Comparison of ENCODE assay signal across 2 cellular contexts in genomic region chr20:49615051-49615400, GRCh38. TPM values are rescaled to one million over a fixed set of nuclear protein-coding genes. Genes with fewer than 3 reads are reported as not detected.
"Had no signal": no experiment of that assay in that cellular context is flagged by ENCODE, and none has a peak within 500 bp of the region (broad histone marks: within the 10 kb centered on the region; RNA-seq: fewer than 3 reads in every experiment).

No MANE protein-coding gene starts in this region.

RNA-seq across cellular contexts. Expression of gene PTGIS, which starts 47.1 kb away (rescaled TPM):
- total RNA-seq: naive thymus-derived CD8-positive, alpha-beta T cell had no signal
- polyA plus RNA-seq: immature natural killer cell; naive thymus-derived CD8-positive, alpha-beta T cell had no signal
